ENCODE assay signal across 1 cellular context in genomic region chr12:66776974-66777373, GRCh38.
TF ChIP-seq lines count a peak whose summit lies in the region.

No MANE protein-coding gene starts in this region.

TF ChIP-seq in HepG2, 621 proteins besides CTCF, POLR2A, EP300 and RAD21 (continued from another document):
- TF ChIP-seq TFE3 (CRISPR knock-in tag; IDR thresholded peaks at IDR 0.05) (no peak), ZNF749 (CRISPR knock-in tag; IDR thresholded peaks at IDR 0.05; ENCODE audit: borderline replicate concordance) (no peak), CBFB (CRISPR knock-in tag; IDR thresholded peaks at IDR 0.05) (no peak), TRIM24 (CRISPR knock-in tag; IDR thresholded peaks at IDR 0.05) (no peak), KDM1A (CRISPR knock-in tag; IDR thresholded peaks at IDR 0.05) (no peak)
